In the genomic region with DNA sequence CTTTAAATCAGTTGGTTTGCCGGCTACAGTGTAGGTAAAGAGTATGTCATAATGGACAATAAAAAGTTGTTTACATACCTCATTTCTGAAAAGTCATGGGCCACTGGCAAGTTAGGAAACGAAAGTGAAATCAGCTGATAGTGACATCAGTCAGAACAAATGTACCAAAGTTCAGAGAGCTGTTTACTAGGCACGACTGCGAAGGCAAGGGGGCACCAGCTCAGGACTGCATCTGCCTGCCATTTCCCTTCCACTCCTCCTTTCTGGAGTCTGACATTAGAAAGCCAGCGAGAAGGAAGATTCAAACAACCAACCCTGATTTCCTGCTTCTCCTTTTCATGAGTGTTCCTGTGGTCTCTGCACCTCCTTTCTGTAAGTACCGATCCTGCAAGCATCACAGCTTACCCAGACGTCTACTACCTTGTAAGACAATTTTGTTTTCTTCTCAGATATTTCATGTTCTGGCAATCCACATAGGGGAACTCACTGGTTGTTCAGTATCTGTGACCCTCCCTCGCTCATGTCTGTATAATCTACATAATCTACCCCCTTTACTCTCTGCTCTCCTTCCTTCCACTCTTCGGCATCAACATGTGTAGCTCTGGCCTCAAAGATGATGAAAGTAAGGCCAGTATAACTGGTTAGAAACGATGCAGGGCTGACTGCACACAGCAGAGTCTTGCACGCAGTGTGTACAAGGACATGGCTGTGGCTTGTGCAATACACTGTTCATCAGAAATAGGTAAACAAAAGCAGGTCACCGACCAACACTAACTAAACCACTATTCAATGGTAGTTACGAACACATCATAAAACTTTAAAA, we compare ENCODE assay signal across 8 cellular contexts. TPM values are rescaled to one million over a fixed set of nuclear protein-coding genes. Genes with fewer than 3 reads are reported as not detected.
DNase-seq lines count a peak whose midpoint lies in the region; ATAC-seq and TF ChIP-seq lines count a peak whose summit lies in the region.

TSS of gene TMEM140 (plus strand) at position 174 of the 823 bp plus-strand sequence. CDS start 16,370 bp downstream, outside the sequence.

- CTCF ChIA-PET in CD4-positive, alpha-beta T cell (lab: Charles Lee) = interaction anchor here (0.8 to 7.2 kb wide), 3 partner anchors 13 to 161 kb away, joined by 3 to 53 read pairs (median 15); partner anchors contain the start of genes AGBL3 and CYREN
- CTCF ChIA-PET in activated B cell treated with CpG ODN at 0.5 μM for 24 hours (lab: Charles Lee) = interaction anchor here (0.5 to 3.2 kb wide), 8 partner anchors 8 to 1881 kb away, joined by 3 to 20 read pairs (median 4); partner anchors contain the start of genes AGBL3 and CYREN

- H3K9me3 Mint-ChIP-seq in CD4-positive, alpha-beta T cell = peaks cover 3% of the 10 kb centered on the region
- H3K9me3 Mint-ChIP-seq in activated B cell treated with CpG ODN at 0.5 μM for 24 hours = no peaks in the 10 kb centered on the region

- peak within 1 kb of the TSS; percentile 89 for H3K27ac ChIP-seq in CD4-positive, alpha-beta T cell (ENCODE audit: low read depth, low read length)
- peak within 1 kb of the TSS; percentile 72 to 98 (median 94) for H3K27ac ChIP-seq in dorsolateral prefrontal cortex

- DNase-seq in CD4-positive, alpha-beta T cell = peak; percentile 35 to 72 (median 52)
- DNase-seq in activated B cell treated with CpG ODN at 0.5 μM for 24 hours (no peak), dorsolateral prefrontal cortex (peak in 2 of 10 donors; percentile 49 to 58), mucosa of descending colon (peak in 2 of 3 donors; percentile 69 to 77), ureter (ENCODE audit: low spot score) (peak; percentile 65), HK-2 (ENCODE audit: unreplicated experiment) (no peak)

- H3K4me3 ChIP-seq in dorsolateral prefrontal cortex (peak within 1 kb of the TSS; percentile 27 to 75 (median 57)), mucosa of descending colon (peak within 1 kb of the TSS; percentile 15)

- no peaks in the 10 kb centered on the region for H3K27me3 Mint-ChIP-seq in CD4-positive, alpha-beta T cell
- H3K27me3 Mint-ChIP-seq in activated B cell treated with CpG ODN at 0.5 μM for 24 hours = no peaks in the 10 kb centered on the region

- peak; percentile 79 for ATAC-seq in CD4-positive, alpha-beta T cell (ENCODE audit: poor library complexity)
- ATAC-seq in GM19438 (IDR thresholded peaks at IDR 0.05; ENCODE audit: low read depth, unreplicated experiment) = peak; percentile 58
- peak; percentile 66 for ATAC-seq in HG03469 (IDR thresholded peaks at IDR 0.05; ENCODE audit: unreplicated experiment)
- ATAC-seq in activated B cell treated with CpG ODN at 0.5 μM for 24 hours (ENCODE audit: low read depth) = peak; percentile 72
- peak; percentile 93 for ATAC-seq in mucosa of descending colon

- POLR2A ChIA-PET in CD4-positive, alpha-beta T cell (lab: Charles Lee) = interaction anchor here (0.7 to 4.7 kb wide), 22 partner anchors 9 to 831 kb away, joined by 3 to 111 read pairs (median 5); partner anchors contain the start of genes AGBL3, AKR1B1, BPGM and CNOT4
- POLR2A ChIA-PET in activated B cell treated with CpG ODN at 0.5 μM for 24 hours (lab: Charles Lee) = interaction anchor here (0.7 to 7.6 kb wide), 16 partner anchors 10 to 831 kb away, joined by 3 to 119 read pairs (median 6); partner anchors contain the start of genes AGBL3, AKR1B1, BPGM and CYREN

- intact Hi-C loops in CD4-positive, alpha-beta T cell (cut with DNase I, micrococcal nuclease) = loop anchor here (1.0 to 10.0 kb wide), 5 partner anchors 22 to 503 kb away; partner anchors contain the start of genes AGBL3 (in 2 of the 2), BPGM (in 1 of the 2) and CYREN (in 1 of the 2)
- intact Hi-C loops in activated B cell treated with CpG ODN at 0.5 μM for 24 hours (cut with micrococcal nuclease) (loop anchor here (1.0 to 5.0 kb wide), 8 partner anchors 13 to 829 kb away; partner anchors contain the start of genes AGBL3, BPGM, CYREN and MTPN), dorsolateral prefrontal cortex (cut with DNase I) (loop anchor here in 1 of 2 donors (1.0 to 2.0 kb wide), 2 partner anchors 22 to 161 kb away; partner anchors contain the start of genes AGBL3 and CYREN), mucosa of descending colon (cut with DNase I, micrococcal nuclease) (no loop called here)

- H3K4me3 Mint-ChIP-seq in CD4-positive, alpha-beta T cell = peak within 1 kb of the TSS; percentile 91
- peak within 1 kb of the TSS; percentile 83 for H3K4me3 Mint-ChIP-seq in activated B cell treated with CpG ODN at 0.5 μM for 24 hours

- H3K36me3 Mint-ChIP-seq in CD4-positive, alpha-beta T cell (ENCODE audit: low read depth) = peaks cover 44% of the 10 kb centered on the region
- peaks cover 27% of the 10 kb centered on the region for H3K36me3 Mint-ChIP-seq in activated B cell treated with CpG ODN at 0.5 μM for 24 hours (ENCODE audit: low read depth)

- no peaks in the 10 kb centered on the region for H3K36me3 ChIP-seq in mucosa of descending colon (ENCODE audit: low read depth)

- no peaks in the 10 kb centered on the region for H3K27me3 ChIP-seq in CD4-positive, alpha-beta T cell (ENCODE audit: control insufficient read depth, insufficient read depth, low read length)
- no peaks in the 10 kb centered on the region for H3K27me3 ChIP-seq in dorsolateral prefrontal cortex

- H3K9me3 ChIP-seq in CD4-positive, alpha-beta T cell (ENCODE audit: control insufficient read depth, low read length) = no peaks in the 10 kb centered on the region
- no peaks in the 10 kb centered on the region for H3K9me3 ChIP-seq in mucosa of descending colon

- no peaks in the 10 kb centered on the region for H3K4me1 ChIP-seq in mucosa of descending colon (ENCODE audit: low read depth)

- peak within 1 kb of the TSS; percentile 98 for H3K27ac Mint-ChIP-seq in CD4-positive, alpha-beta T cell
- H3K27ac Mint-ChIP-seq in activated B cell treated with CpG ODN at 0.5 μM for 24 hours = peak within 1 kb of the TSS; percentile 93

- H3K4me1 Mint-ChIP-seq in CD4-positive, alpha-beta T cell (ENCODE audit: low read depth) = peaks cover 81% of the 10 kb centered on the region
- peaks cover 73% of the 10 kb centered on the region for H3K4me1 Mint-ChIP-seq in activated B cell treated with CpG ODN at 0.5 μM for 24 hours

- TF ChIP-seq CTCF in CD4-positive, alpha-beta T cell (IDR thresholded peaks at IDR 0.05) = no peak
- TF ChIP-seq CTCF in activated B cell treated with CpG ODN at 0.5 μM for 24 hours (IDR thresholded peaks at IDR 0.05) (no peak), dorsolateral prefrontal cortex (IDR thresholded peaks at IDR 0.05 in 54 of 56, conservative IDR thresholded peaks at IDR 0.05 in 2 of 56; ENCODE audit: low read depth in 1 of 56, partially characterized antibody in 56 of 56) (peak in 8 of 56 donors; percentile 6 to 23 (median 15)), mucosa of descending colon (IDR thresholded peaks at IDR 0.05) (no peak)

RNA-seq across cellular contexts. Expression of gene TMEM140, which starts in this region (rescaled TPM):
- total RNA-seq in CD4-positive, alpha-beta T cell = 10 to 100 TPM; 27.7 to 32.2 TPM
- total RNA-seq in activated B cell treated with CpG ODN at 0.5 μM for 24 hours = 18.6 and 20.9 TPM in 2 replicates
- total RNA-seq in dorsolateral prefrontal cortex = 10 to 100 TPM in 65 of 120 experiments, 1 to 10 TPM in 55; 1.3 to 46.7 (median 10.6) TPM
- total RNA-seq in mucosa of descending colon = 10 to 100 TPM; 14.7 to 30.1 (median 20.9) TPM
- 11.6 TPM for total RNA-seq in ureter

Comparison
In these comparisons a context has a peak if more than half of its experiments do, and no peak if none do; other contexts are left out.
1. DNase-seq: peak in CD4-positive, alpha-beta T cell (10 of 10), mucosa of descending colon (2 of 3) and ureter (single experiment); none in activated B cell treated with CpG ODN at 0.5 μM for 24 hours (single experiment) and HK-2 (single experiment).
2. intact Hi-C loops: an anchor here in CD4-positive, alpha-beta T cell (1.0 to 10.0 kb wide) and activated B cell treated with CpG ODN at 0.5 μM for 24 hours (1.0 to 5.0 kb wide); none called in mucosa of descending colon.
3. Peak in every context shown above with its lines, with median percentiles within 50 percentile points of each other: ATAC-seq.